23 cellular contexts compared by ENCODE assay signal in the genomic region with DNA sequence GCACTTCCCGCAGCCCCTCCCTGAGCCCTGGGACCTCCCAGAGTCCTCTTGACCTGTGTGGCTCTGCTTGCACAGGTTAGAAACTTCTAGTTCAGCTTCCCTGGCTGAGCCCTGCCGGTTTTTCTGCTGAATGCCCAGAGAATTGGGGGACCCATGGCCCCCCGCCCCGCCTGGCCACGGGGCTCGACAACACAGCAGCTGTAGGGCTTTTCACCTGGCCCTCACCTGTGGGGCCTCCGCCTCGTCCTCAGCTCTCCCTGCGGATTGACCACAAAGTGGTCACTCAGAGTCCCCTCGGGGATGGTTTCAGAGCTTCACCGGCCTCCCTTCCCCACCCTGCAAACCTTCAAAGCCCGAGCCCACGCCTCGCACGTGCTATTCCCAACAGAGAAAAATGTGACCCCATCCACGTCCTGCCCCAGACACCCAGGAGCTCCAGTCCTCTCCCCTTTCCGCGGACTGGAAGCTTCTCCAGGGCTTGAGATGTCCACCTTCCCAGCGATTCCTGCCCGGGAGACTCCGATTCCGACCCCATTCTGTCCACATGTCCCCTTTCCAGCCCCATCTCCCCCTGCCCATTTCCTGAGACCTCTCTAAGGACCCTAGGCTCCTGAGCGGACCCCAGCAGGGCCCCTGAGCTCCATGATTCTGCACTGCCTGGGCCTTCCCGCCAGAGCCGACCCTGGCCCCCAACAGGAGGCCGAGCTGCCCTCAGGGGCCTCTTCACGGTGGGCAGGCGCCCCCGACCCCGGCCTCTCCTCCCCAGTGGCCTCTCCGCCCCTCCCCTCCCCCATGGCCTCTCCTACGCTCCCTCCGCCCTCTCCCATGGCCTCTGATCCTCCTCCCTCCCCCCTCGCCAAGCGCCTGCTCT. TPM values are rescaled to one million over a fixed set of nuclear protein-coding genes. Genes with fewer than 3 reads are reported as not detected.
DNase-seq lines count a peak whose midpoint lies in the region; ATAC-seq, FAIRE-seq and TF ChIP-seq lines count a peak whose summit lies in the region.
"Had no signal": no experiment of that assay in that cellular context is flagged by ENCODE, and none has a peak within 500 bp of the region (broad histone marks: within the 10 kb centered on the region; RNA-seq: fewer than 3 reads in every experiment).

No MANE protein-coding gene starts in this region.

- H2AFZ ChIP-seq in K562 (ENCODE audit: low read depth, low read length), result no peak overlapping the region
- H2AFZ ChIP-seq: GM23338 had no signal

- H3K4me3 ChIP-seq in K562 (no peak overlapping the region), vagina (no peak overlapping the region)
- H3K4me3 ChIP-seq: GM23338, SJSA1 had no signal

- FAIRE-seq in K562 (lab: Jason Lieb, UNC), result no peak
- FAIRE-seq: RCC 7860 had no signal

- no peak overlapping the region for H3K4me2 ChIP-seq in K562 (ENCODE audit: insufficient read depth, low read length)

- intact Hi-C loops in K562 (cut with micrococcal nuclease), result no loop called here
- intact Hi-C loops in vagina (cut with DNase I), result no loop called here

- POLR2A ChIA-PET in K562 (lab: Yijun Ruan, JAX), result interaction anchor here (1.2 kb wide), 1 partner anchor 22 kb away, joined by 5 read pairs; no protein-coding TSS in a partner anchor

- ATAC-seq in K562 (no peak), GM19467 (IDR thresholded peaks at IDR 0.05; ENCODE audit: unreplicated experiment) (no peak)
- ATAC-seq: GM23338, HCT116, Right ventricle myocardium inferior had no signal

- no peaks in the 10 kb centered on the region for H3K27me3 Mint-ChIP-seq in osteocyte (ENCODE audit: unreplicated experiment)

- H3K4me1 ChIP-seq in K562 (replicated peaks in 1 of 2; ENCODE audit: control insufficient read depth in 2 of 2, insufficient read depth in 2 of 2, low read length in 2 of 2) (peaks cover 30 to 36% of the 10 kb centered on the region in 2 experiments; a peak in 4 of 5 replicates), vagina (peaks cover 48% of the 10 kb centered on the region)
- H3K4me1 ChIP-seq: BE2C had no signal

- no peak for TF ChIP-seq EP300 in K562 (IDR thresholded peaks at IDR 0.05; ENCODE audit: low read length)

- peak overlapping the region; percentile 63 for H3K27ac Mint-ChIP-seq in osteocyte (ENCODE audit: unreplicated experiment)
- H3K27ac Mint-ChIP-seq: GM23338 had no signal

- BruUV-seq in K562 (replicated peaks; lab: Mats Ljungman, UMichigan), result no TSS peak

- H3K9me1 ChIP-seq in K562 (ENCODE audit: control insufficient read depth, insufficient read depth, low read length), result no peaks in the 10 kb centered on the region

- no peak for TF ChIP-seq RAD21 in K562 (CRISPR knock-in tag; conservative IDR thresholded peaks at IDR 0.05 in 1 of 2, IDR thresholded peaks at IDR 0.05 in 1 of 2)

- H3K4me1 Mint-ChIP-seq in osteocyte (ENCODE audit: unreplicated experiment), result peaks cover 51% of the 10 kb centered on the region

- H3K36me3 Mint-ChIP-seq in osteocyte (ENCODE audit: unreplicated experiment), result peaks cover 3% of the 10 kb centered on the region

- no peak overlapping the region for H3K27ac ChIP-seq in K562 (ENCODE audit: extremely low read depth, low read depth, low read length)
- peak overlapping the region; percentile 86 for H3K27ac ChIP-seq in vagina
- H3K27ac ChIP-seq: SJSA1 had no signal

- H3K9me3 ChIP-seq in K562 (replicated peaks; ENCODE audit: control insufficient read depth, insufficient read depth, low read depth, low read length) (peaks cover 2% of the 10 kb centered on the region), vagina (no peaks in the 10 kb centered on the region)
- H3K9me3 ChIP-seq: BE2C, SJSA1 had no signal

- H3K79me2 ChIP-seq in K562 (ENCODE audit: control insufficient read depth, insufficient read depth, low read length), result peaks cover 10% of the 10 kb centered on the region; the same call in 2 of the 3 replicates

- no peak overlapping the region for H3K9ac ChIP-seq in K562 (ENCODE audit: insufficient read depth in 1 of 2, low read depth in 2 of 2, low read length in 2 of 2)

- H3K9me3 Mint-ChIP-seq in osteocyte (ENCODE audit: unreplicated experiment), result no peaks in the 10 kb centered on the region
- H3K9me3 Mint-ChIP-seq: GM23338 had no signal

- no peaks in the 10 kb centered on the region for H3K27me3 ChIP-seq in K562 (ENCODE audit: control insufficient read depth in 2 of 2, insufficient read depth in 2 of 2, low read length in 2 of 2)
- H3K27me3 ChIP-seq in vagina, result no peaks in the 10 kb centered on the region
- H3K27me3 ChIP-seq: SJSA1 had no signal

- WGBS in K562 (ENCODE audit: insufficient coverage, low coverage, missing lambda C conversion rate), result 74% methylated on average over 10 of the region's 35 CpGs

- H3K36me3 ChIP-seq in K562 (ENCODE audit: control insufficient read depth, insufficient read depth, low read length) (no peaks in the 10 kb centered on the region), vagina (no peaks in the 10 kb centered on the region)
- H3K36me3 ChIP-seq: BE2C had no signal

- no peak for TF ChIP-seq CTCF in K562 (IDR thresholded peaks at IDR 0.05 in 2 of 3, conservative IDR thresholded peaks at IDR 0.05 in 1 of 3; ENCODE audit: insufficient read depth in 2 of 3, low read depth in 1 of 3, low read length in 3 of 3)
- TF ChIP-seq CTCF in osteocyte (IDR thresholded peaks at IDR 0.05), result no peak
- no peak for TF ChIP-seq CTCF in vagina (IDR thresholded peaks at IDR 0.05)

- H4K20me1 ChIP-seq in K562 (replicated peaks; ENCODE audit: control insufficient read depth, insufficient read depth, low read length), result no peaks in the 10 kb centered on the region

- CTCF ChIA-PET in K562 (lab: Yijun Ruan, JAX; ENCODE audit: low intra/inter-chr PET ratio), result no interaction called here

- H3K4me3 Mint-ChIP-seq in osteocyte (ENCODE audit: unreplicated experiment), result no peak overlapping the region
- H3K4me3 Mint-ChIP-seq: GM23338 had no signal

- in situ Hi-C loops in K562 (cut with MboI), result no loop called here

- DNase-seq in K562 (ENCODE audit: extremely low read depth in 1 of 4, low spot score in 3 of 4) (no peak), iPS-NIHi11 (ENCODE audit: low spot score) (peak; percentile 27), osteocyte (ENCODE audit: extremely low spot score, unreplicated experiment) (no peak), vagina (ENCODE audit: extremely low spot score in 2 of 2) (no peak), UCSD-AML1 (lab: John Stamatoyannopoulos, UW; ENCODE audit: unreplicated experiment) (no peak), GM19238 (ENCODE audit: insufficient read length, low spot score) (no peak)
- DNase-seq: BE2C, COR-L47, DMS 273 treated with DMSO at 0.1 percent for 48 hours, DMS79 treated with DMSO at 0.1 percent for 48 hours, Kasumi-1, NCI-H1694, NCI-H2081, NCI-H2171, NCI-H345, NCI-H524 treated with DMSO at 0.1 percent for 48 hours, NCI-H82 had no signal

- TF ChIP-seq POLR2A in K562 (conservative IDR thresholded peaks at IDR 0.05) (no peak), vagina (IDR thresholded peaks at IDR 0.05) (no peak)

TF ChIP-seq in K562, 482 proteins besides CTCF, POLR2A, EP300 and RAD21:
- TF ChIP-seq RBFOX2 (IDR thresholded peaks at IDR 0.05; ENCODE audit: low read depth, low read length), result 0 out of 2 replicates have a peak, but pooled peaks have one; percentile 21
- TF ChIP-seq ZNF282 (CRISPR knock-in tag; IDR thresholded peaks at IDR 0.05), result no peak
TF ChIP-seq in K562: peak in this region for 1.

RNA-seq across cellular contexts. Expression of a gene that starts 41.9 kb away (rescaled TPM):
- total RNA-seq in K562 (2011; cell fraction: chromatin; rRNA removed; ENCODE audit: low replicate concordance), result 178 and 324 TPM in 2 replicates
- 159 and 175 TPM in 2 replicates for total RNA-seq in K562 (2011; cell fraction: nucleolus; rRNA removed)
- total RNA-seq in K562 (2011; cell fraction: nucleoplasm; rRNA removed), result 205 and 428 TPM in 2 replicates
- total RNA-seq in K562 (2014; rRNA removed) (45.0 and 50.2 TPM in 2 replicates), K562 (2014; rRNA removed; fragmentation: Illumina TruSeq; extraction: Trizol) (53.0 and 67.7 TPM in 2 replicates), K562 (2015; rRNA removed; fragmentation: Illumina TruSeq; extraction: Trizol) (45.4 and 61.9 TPM in 2 replicates), K562 (2021) (46.9 and 55.0 TPM in 2 replicates), osteocyte (248 and 257 TPM in 2 replicates), vagina (114 TPM)
- polyA plus RNA-seq in K562 (2011; rRNA removed) (169 and 183 TPM in 2 replicates), K562 (2014; fragmentation: Illumina TruSeq; extraction: Trizol) (21.7 and 23.2 TPM in 2 replicates), K562 (2014; fragmentation: Nextera tagmentation; extraction: Ambion mirVana) (10 to 100 TPM; 22.1 to 31.0 TPM), K562 (2014; rRNA removed) (36.8 and 40.2 TPM in 2 replicates)
- 54.2 and 61.3 TPM in 2 replicates for polyA plus RNA-seq in K562 (2011; cell fraction: cytosol; rRNA removed)
- polyA plus RNA-seq in K562 (2011; cell fraction: nucleus; rRNA removed), result 416 and 593 TPM in 2 replicates
- polyA plus RNA-seq in K562 (2012), result 32.3 and 57.8 TPM in 2 replicates
- polyA minus RNA-seq in K562 (2011; rRNA and poly(A)+ RNA removed), result 108 and 129 TPM in 2 replicates
- polyA minus RNA-seq in K562 (2011; cell fraction: cytosol; rRNA and poly(A)+ RNA removed), result 91.0 and 108 TPM in 2 replicates
- polyA minus RNA-seq in K562 (2011; cell fraction: nucleus; rRNA and poly(A)+ RNA removed), result 588 and 736 TPM in 2 replicates
